ENCODE assay signal across 14 cellular contexts in the genomic region with DNA sequence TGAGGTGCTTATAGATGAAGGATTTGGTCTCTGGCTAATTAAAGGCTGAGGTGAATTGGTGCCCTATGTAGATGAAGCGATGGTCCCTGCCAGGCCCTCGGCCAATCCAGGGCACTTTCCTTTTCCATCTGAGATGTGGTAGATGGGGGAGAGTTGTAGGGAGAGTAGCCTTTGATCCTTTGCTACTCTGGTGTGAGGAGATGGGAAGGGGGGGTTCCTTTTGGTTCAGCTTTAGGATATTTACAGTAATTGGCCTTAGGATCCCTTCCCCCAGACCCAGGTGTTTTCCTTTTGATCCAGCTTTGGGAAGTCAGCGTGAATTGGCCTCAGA.
"Had no signal": no experiment of that assay in that cellular context is flagged by ENCODE, and none has a peak within 500 bp of the region (broad histone marks: within the 10 kb centered on the region; RNA-seq: fewer than 3 reads in every experiment).

No MANE protein-coding gene starts in this region.

- H3K4me3 ChIP-seq: gastroesophageal sphincter had no signal

- H3K27me3 ChIP-seq: gastroesophageal sphincter, upper lobe of left lung had no signal

- H3K27ac ChIP-seq: gastroesophageal sphincter, upper lobe of left lung had no signal

- H3K9me3 ChIP-seq: upper lobe of left lung had no signal

- H3K27ac Mint-ChIP-seq: progenitor cell of endocrine pancreas had no signal

- ATAC-seq: activated CD4-positive, CD25-positive, alpha-beta regulatory T cell treated with anti-CD3 and anti-CD28 coated beads, Interleukin-2, amount 50 U/mL, for 24 hours; activated CD8-positive, alpha-beta memory T cell treated with anti-CD3 and anti-CD28 coated beads, Interleukin-2, amount 10 ng/mL, durations not matched to agents 7 days and 5 days; gastroesophageal sphincter; left ventricle myocardium superior; right cardiac atrium had no signal

- FAIRE-seq: colon had no signal

- DNase-seq: activated CD4-positive, alpha-beta T cell treated with anti-CD3 and anti-CD28 coated beads, Interleukin-2, amount 50 U/mL, for 48 hours; activated CD8-positive, alpha-beta memory T cell treated with anti-CD3 and anti-CD28 coated beads, Interleukin-2, amount 10 ng/mL, durations not matched to agents 7 days and 5 days; activated effector memory CD4-positive, alpha-beta T cell treated with anti-CD3 and anti-CD28 coated beads, Interleukin-2, amount 50 U/mL, for 16 hours; activated T-cell treated with anti-CD3 and anti-CD28 coated beads, Interleukin-2, amount 50 U/mL, for 4 hours; aorta; left ventricle myocardium superior; right cardiac atrium; stimulated activated CD4-positive, alpha-beta T cell treated with anti-CD3 and anti-CD28 coated beads, Interleukin-1b, Interleukin-23, amount 100 ng/mL, for 48 hours; stimulated activated naive CD4-positive, alpha-beta T cell; upper lobe of left lung had no signal

- H3K36me3 ChIP-seq: gastroesophageal sphincter, upper lobe of left lung had no signal

- H3K27me3 Mint-ChIP-seq: activated CD8-positive, alpha-beta memory T cell treated with anti-CD3 and anti-CD28 coated beads, Interleukin-2, amount 10 ng/mL, durations not matched to agents 7 days and 5 days; progenitor cell of endocrine pancreas had no signal

- H3K9me3 Mint-ChIP-seq: activated T-cell treated with anti-CD3 and anti-CD28 coated beads, Interleukin-2, amount 50 U/mL, for 4 hours had no signal
